ENCODE assay signal across 2 cellular contexts in the genomic region with DNA sequence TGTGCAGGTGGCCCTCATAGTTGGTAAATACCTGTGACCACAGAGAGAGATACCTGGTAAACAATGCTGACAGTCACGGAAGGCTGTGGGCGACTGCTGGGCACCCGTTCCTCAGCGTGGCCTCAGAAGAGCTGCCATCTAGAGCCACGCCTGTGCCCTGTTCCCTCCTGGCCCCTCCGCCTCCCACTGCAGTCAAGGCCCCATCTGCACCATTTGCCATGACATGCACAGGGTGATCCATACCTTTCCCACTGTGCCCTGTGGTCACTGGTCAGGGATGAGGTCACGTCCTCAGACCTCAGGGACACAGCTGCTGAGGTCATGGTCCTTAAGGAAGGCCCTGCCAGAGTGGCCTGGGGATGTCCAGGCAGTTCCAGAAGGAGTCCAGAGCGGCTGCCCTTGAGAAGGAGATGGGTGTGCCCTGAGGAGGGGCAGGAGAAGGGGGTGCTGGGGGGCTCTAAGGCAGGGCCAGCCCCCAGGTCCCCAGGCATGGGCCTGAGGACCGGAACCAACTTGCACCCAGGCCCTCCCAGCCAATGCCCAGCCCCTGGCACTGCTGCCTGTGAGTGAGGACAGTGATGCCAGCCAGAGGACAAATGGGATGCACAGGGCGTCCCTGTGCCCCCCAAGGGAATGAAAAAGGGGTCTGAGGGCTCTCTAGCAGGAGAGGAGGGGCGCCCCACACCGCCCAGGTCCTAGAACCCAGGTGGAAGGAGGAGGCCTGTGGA.
TF ChIP-seq lines count a peak whose summit lies in the region.

No MANE protein-coding gene starts in this region.

TF ChIP-seq in SK-N-SH, 30 proteins besides CTCF, POLR2A, EP300 and RAD21:
- TF ChIP-seq TAF1 (IDR thresholded peaks at IDR 0.05; ENCODE audit: borderline replicate concordance, low read depth, low read length) (no peak), RCOR1 (IDR thresholded peaks at IDR 0.05; ENCODE audit: low read length) (no peak), ZBTB33 (IDR thresholded peaks at IDR 0.05; ENCODE audit: borderline replicate concordance, low read depth) (no peak), MXI1 (IDR thresholded peaks at IDR 0.05; ENCODE audit: low read depth, low read length) (no peak), NFIC (IDR thresholded peaks at IDR 0.05; ENCODE audit: borderline replicate concordance) (no peak), RFX5 (IDR thresholded peaks at IDR 0.05; ENCODE audit: low read length) (no peak), ELF1 (IDR thresholded peaks at IDR 0.05) (no peak), GATA2 (CRISPR knock-in tag; IDR thresholded peaks at IDR 0.05) (no peak), YY1 (IDR thresholded peaks at IDR 0.05; ENCODE audit: low read depth) (no peak), JUND (IDR thresholded peaks at IDR 0.05) (no peak), PBX3 (IDR thresholded peaks at IDR 0.05) (no peak), USF2 (IDR thresholded peaks at IDR 0.05; ENCODE audit: borderline replicate concordance, low read depth, low read length) (no peak), TCF12 (IDR thresholded peaks at IDR 0.05) (no peak), SMC3 (IDR thresholded peaks at IDR 0.05; ENCODE audit: low read depth, low read length) (no peak)
- TF ChIP-seq, protein P1, sequence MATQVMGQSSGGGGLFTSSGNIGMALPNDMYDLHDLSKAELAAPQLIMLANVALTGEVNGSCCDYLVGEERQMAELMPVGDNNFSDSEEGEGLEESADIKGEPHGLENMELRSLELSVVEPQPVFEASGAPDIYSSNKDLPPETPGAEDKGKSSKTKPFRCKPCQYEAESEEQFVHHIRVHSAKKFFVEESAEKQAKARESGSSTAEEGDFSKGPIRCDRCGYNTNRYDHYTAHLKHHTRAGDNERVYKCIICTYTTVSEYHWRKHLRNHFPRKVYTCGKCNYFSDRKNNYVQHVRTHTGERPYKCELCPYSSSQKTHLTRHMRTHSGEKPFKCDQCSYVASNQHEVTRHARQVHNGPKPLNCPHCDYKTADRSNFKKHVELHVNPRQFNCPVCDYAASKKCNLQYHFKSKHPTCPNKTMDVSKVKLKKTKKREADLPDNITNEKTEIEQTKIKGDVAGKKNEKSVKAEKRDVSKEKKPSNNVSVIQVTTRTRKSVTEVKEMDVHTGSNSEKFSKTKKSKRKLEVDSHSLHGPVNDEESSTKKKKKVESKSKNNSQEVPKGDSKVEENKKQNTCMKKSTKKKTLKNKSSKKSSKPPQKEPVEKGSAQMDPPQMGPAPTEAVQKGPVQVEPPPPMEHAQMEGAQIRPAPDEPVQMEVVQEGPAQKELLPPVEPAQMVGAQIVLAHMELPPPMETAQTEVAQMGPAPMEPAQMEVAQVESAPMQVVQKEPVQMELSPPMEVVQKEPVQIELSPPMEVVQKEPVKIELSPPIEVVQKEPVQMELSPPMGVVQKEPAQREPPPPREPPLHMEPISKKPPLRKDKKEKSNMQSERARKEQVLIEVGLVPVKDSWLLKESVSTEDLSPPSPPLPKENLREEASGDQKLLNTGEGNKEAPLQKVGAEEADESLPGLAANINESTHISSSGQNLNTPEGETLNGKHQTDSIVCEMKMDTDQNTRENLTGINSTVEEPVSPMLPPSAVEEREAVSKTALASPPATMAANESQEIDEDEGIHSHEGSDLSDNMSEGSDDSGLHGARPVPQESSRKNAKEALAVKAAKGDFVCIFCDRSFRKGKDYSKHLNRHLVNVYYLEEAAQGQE (IDR thresholded peaks at IDR 0.05; ENCODE audit: low read depth, low read length): no peak

TF ChIP-seq in HepG2, 621 proteins besides CTCF, POLR2A, EP300 and RAD21:
- TF ChIP-seq ZNF678 (CRISPR knock-in tag; IDR thresholded peaks at IDR 0.05) (no peak), PHB2 (IDR thresholded peaks at IDR 0.05; ENCODE audit: partially characterized antibody) (no peak), MTF1 (CRISPR knock-in tag; IDR thresholded peaks at IDR 0.05) (no peak), ZNF747 (CRISPR knock-in tag; IDR thresholded peaks at IDR 0.05; ENCODE audit: borderline replicate concordance) (no peak), MYC (CRISPR knock-in tag; IDR thresholded peaks at IDR 0.05; ENCODE audit: borderline replicate concordance) (0 out of 2 replicates have a peak, but pooled peaks have one; percentile 38), SPEN (CRISPR knock-in tag; IDR thresholded peaks at IDR 0.05; ENCODE audit: low read depth) (0 out of 2 replicates have a peak, but pooled peaks have one; percentile 2)
